ENCODE assay signal across 15 cellular contexts in the genomic region with DNA sequence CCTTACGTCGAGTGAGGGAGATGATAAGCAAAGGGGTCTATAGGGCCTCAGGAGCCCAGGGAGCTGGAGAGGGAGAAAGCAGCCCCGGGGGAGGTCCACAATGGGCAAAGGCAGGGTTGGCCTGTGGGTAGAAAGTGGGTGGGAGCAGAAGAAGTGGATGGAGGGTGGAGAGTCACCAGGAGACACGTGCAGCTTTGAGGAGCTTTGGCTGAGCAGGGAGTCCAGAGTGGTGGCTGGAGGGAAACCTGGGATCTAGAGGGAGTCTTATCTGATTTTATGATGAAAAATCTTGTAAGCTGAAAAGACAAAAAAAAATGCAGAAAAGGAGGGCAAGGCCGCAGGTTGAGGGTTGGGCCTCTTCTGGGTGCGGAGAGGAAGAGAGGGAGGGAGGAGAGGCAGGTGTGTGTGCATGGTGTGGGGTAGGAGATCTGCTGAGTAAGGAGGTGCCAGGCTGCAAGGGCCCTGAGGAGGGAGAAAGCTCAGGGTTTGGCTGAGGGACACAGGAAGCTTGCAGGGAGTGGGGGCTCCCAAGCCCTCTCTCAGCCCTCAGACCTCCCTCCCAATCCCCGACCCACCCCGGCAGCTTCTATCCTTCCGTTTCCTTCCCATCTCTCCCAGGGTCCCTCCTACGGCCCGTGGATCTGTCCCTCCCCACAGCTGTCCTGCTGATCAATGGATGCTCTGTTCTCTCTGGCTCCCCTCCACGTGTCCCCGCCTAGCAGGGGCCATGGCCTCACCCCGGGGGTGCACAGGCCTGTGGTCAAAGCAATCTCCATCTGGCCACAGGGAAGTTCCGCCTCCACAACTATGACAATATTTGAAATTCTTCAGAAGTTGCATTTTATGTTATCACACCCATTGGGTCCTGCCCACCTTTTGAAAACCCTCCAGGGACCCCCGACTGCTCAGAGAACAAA. TPM values are rescaled to one million over a fixed set of nuclear protein-coding genes. Genes with fewer than 3 reads are reported as not detected.
A peak's percentile ranks its signal among the peaks of the same experiment; 100 is the strongest.
DNase-seq lines count a peak whose midpoint lies in the region; ATAC-seq, FAIRE-seq and TF ChIP-seq lines count a peak whose summit lies in the region.
"Had no signal": no experiment of that assay in that cellular context is flagged by ENCODE, and none has a peak within 500 bp of the region (broad histone marks: within the 10 kb centered on the region; RNA-seq: fewer than 3 reads in every experiment).

No MANE protein-coding gene starts in this region.

- peak; percentile 86 for ATAC-seq in left ventricle myocardium superior
- ATAC-seq: PC-3 had no signal

- TF ChIP-seq CTCF in GM13976 (IDR thresholded peaks at IDR 0.05; ENCODE audit: borderline replicate concordance, control extremely low read depth, extremely low read depth, insufficient read depth, missing control alignments), result no peak

- intact Hi-C loops in left ventricle myocardium superior (cut with micrococcal nuclease), result no loop called here

- H3K27ac ChIP-seq in angular gyrus (ENCODE audit: low read depth, low read length), result peak overlapping the region; percentile 89
- H3K27ac ChIP-seq: suprapubic skin had no signal

- FAIRE-seq in H54 (lab: Jason Lieb, UNC), result peak; percentile 11
- FAIRE-seq: GM12891 had no signal

- DNase-seq in H54 (ENCODE audit: insufficient read length, low spot score) (peak; percentile 70), left ventricle myocardium superior (peak; percentile 66), putamen (ENCODE audit: low spot score) (peak; percentile 94), NCI-H1092 (lab: John Stamatoyannopoulos, UW) (no peak), hepatic stellate cell (ENCODE audit: low spot score) (no peak), GM13976 (ENCODE audit: low spot score) (no peak)
- DNase-seq in stimulated activated CD4-positive, alpha-beta T cell treated with anti-CD3 and anti-CD28 coated beads, Interleukin-15, amount 100 ng/mL, for 24 hours, result no peak
- DNase-seq: effector memory CD4-positive, alpha-beta T cell; naive B cell; NCI-H2107; PC-3 had no signal

- in situ Hi-C loops in GM13976 (cut with MboI; ENCODE audit: low sequenced_read_pairs, unreplicated experiment), result no loop called here

- no peak for TF ChIP-seq POLR2A in H54 (IDR thresholded peaks at IDR 0.05; ENCODE audit: low read depth, low read length)

RNA-seq across cellular contexts. Expression of a gene that starts 17.1 kb away (rescaled TPM):
- not detected for total RNA-seq in left ventricle myocardium superior
- total RNA-seq: Caco-2, PC-3, suprapubic skin had no signal

RNA-seq across cellular contexts. Expression of a gene that starts 26.3 kb away (rescaled TPM):
- total RNA-seq in left ventricle myocardium superior, result 5.3 TPM

RNA-seq across cellular contexts. Expression of a gene that starts 59.4 kb away (rescaled TPM):
- 0.25 TPM for total RNA-seq in left ventricle myocardium superior
- total RNA-seq: Caco-2, PC-3 had no signal

Comparison
In these comparisons a context has a peak if more than half of its experiments do, and no peak if none do; other contexts are left out.
1. DNase-seq: peak in H54 (single experiment), left ventricle myocardium superior (single experiment) and putamen (single experiment); none in NCI-H1092 (single experiment), hepatic stellate cell (single experiment), stimulated activated CD4-positive, alpha-beta T cell treated with anti-CD3 and anti-CD28 coated beads, Interleukin-15, amount 100 ng/mL, for 24 hours (single experiment) and GM13976 (single experiment).